ENCODE assay signal across 8 cellular contexts in the genomic region with DNA sequence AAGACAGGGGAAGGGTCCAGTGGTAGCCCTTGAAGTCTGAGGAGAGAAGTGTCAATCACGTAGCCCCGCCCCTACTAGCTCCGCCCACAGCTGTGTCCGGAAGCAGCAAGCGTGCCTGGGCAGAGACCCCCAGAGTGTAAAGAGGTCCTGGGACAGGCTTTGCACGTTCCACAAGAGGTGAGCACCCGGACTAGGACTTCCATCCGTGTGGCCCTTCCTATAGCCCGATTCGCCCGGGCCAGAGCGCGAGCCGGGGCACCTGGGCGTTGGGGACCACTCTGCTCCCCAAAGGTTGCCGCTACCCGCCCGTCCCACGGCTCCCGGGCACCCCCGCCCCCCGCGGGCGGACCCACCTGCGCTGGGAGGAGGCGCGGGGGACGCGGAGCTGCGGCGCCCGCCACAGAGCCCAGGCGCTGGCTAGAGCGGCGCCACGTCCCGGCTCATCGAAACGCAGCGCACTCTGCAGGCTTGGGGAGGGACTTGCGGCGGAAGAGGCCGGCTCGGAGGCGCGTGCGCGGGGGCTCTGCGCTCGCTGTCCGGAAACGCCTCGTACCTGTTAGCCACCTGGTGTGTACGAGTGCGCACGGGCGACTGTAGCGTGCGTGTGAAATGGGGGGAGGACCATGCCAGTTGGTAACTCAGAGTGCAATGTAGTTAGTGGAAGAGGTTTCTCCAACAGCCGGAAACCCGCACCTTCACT. TPM values are rescaled to one million over a fixed set of nuclear protein-coding genes. Genes with fewer than 3 reads are reported as not detected.
DNase-seq lines count a peak whose midpoint lies in the region; ATAC-seq and TF ChIP-seq lines count a peak whose summit lies in the region.

A gene with protein sequence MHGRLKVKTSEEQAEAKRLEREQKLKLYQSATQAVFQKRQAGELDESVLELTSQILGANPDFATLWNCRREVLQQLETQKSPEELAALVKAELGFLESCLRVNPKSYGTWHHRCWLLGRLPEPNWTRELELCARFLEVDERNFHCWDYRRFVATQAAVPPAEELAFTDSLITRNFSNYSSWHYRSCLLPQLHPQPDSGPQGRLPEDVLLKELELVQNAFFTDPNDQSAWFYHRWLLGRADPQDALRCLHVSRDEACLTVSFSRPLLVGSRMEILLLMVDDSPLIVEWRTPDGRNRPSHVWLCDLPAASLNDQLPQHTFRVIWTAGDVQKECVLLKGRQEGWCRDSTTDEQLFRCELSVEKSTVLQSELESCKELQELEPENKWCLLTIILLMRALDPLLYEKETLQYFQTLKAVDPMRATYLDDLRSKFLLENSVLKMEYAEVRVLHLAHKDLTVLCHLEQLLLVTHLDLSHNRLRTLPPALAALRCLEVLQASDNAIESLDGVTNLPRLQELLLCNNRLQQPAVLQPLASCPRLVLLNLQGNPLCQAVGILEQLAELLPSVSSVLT (minus strand): TSS at position 464 of the 700 bp plus-strand sequence. CDS start 482 bp downstream, outside the sequence.

- no peaks in the 10 kb centered on the region for H3K27me3 Mint-ChIP-seq in chondrocyte (ENCODE audit: low read depth)

- peaks cover 12% of the 10 kb centered on the region for H3K36me3 Mint-ChIP-seq in chondrocyte (ENCODE audit: low read depth)

- TF ChIP-seq CTCF in chondrocyte (IDR thresholded peaks at IDR 0.05): peak; percentile 86

- H3K4me3 Mint-ChIP-seq in chondrocyte (ENCODE audit: unreplicated experiment): peak within 1 kb of the TSS; percentile 92

- H3K4me1 Mint-ChIP-seq in chondrocyte (ENCODE audit: low read depth): peaks cover 16% of the 10 kb centered on the region

- ATAC-seq in GM19035 (IDR thresholded peaks at IDR 0.05; ENCODE audit: unreplicated experiment) (peak; percentile 89), HG03354 (IDR thresholded peaks at IDR 0.05; ENCODE audit: poor library complexity, severe bottlenecking, unreplicated experiment) (peak; percentile 90)

- peak within 1 kb of the TSS; percentile 90 for H3K27ac Mint-ChIP-seq in chondrocyte (ENCODE audit: unreplicated experiment)

- DNase-seq in AG20443 (ENCODE audit: low spot score): peak; percentile 98
- DNase-seq in NCI-H446 (lab: John Stamatoyannopoulos, UW): peak; percentile 64 to 93
- peak; percentile 88 for DNase-seq in activated CD4-positive, alpha-beta T cell treated with anti-CD3 and anti-CD28 coated beads for 1 hour
- DNase-seq in chondrocyte (ENCODE audit: low spot score): peak; percentile 92
- peak; percentile 93 for DNase-seq in kidney tubule cell (ENCODE audit: low spot score)
- DNase-seq in stimulated activated CD4-positive, alpha-beta T cell treated with anti-CD3 and anti-CD28 coated beads, Interleukin-1b, Interleukin-23, amount 100 ng/mL, for 24 hours (ENCODE audit: low read depth in 4 of 4, low spot score in 1 of 4): peak; percentile 63 to 81 (median 78)

- H3K9me3 Mint-ChIP-seq in chondrocyte (ENCODE audit: low read depth): no peaks in the 10 kb centered on the region

RNA-seq across cellular contexts. Expression of the gene that starts here (rescaled TPM):
- 27.0 to 34.9 TPM (median 27.4 TPM) in 3 replicates for total RNA-seq in chondrocyte

Comparison
In these comparisons a context has a peak if more than half of its experiments do, and no peak if none do; other contexts are left out.
1. Peak in every context shown above with its lines: DNase-seq and ATAC-seq.